28 cellular contexts compared by ENCODE assay signal in genomic region chr15:77371850-77372249, GRCh38. TPM values are rescaled to one million over a fixed set of nuclear protein-coding genes. Genes with fewer than 3 reads are reported as not detected.
A peak's percentile ranks its signal among the peaks of the same experiment; 100 is the strongest.
DNase-seq lines count a peak whose midpoint lies in the region; ATAC-seq, FAIRE-seq and TF ChIP-seq lines count a peak whose summit lies in the region.
"Had no signal": no experiment of that assay in that cellular context is flagged by ENCODE, and none has a peak within 500 bp of the region (broad histone marks: within the 10 kb centered on the region; RNA-seq: fewer than 3 reads in every experiment).

No MANE protein-coding gene starts in this region.

- DNase-seq in activated CD4-positive, alpha-beta T cell treated with anti-CD3 and anti-CD28 coated beads for 36 hours: no peak
- no peak for DNase-seq in activated CD4-positive, alpha-beta T cell treated with anti-CD3 and anti-CD28 coated beads for 48 hours
- DNase-seq in GM13977 (ENCODE audit: low spot score) (peak; percentile 32), GM12878 (ENCODE audit: low read depth, low spot score) (peak; percentile 4), mammary epithelial cell (no peak), breast epithelium (ENCODE audit: low spot score in 2 of 2) (no peak)
- no peak for DNase-seq in stimulated activated naive B cell treated with anti-CD40 and anti-IgM and Interleukin-4, amounts not matched to agents 10 μg/mL and 1 μg/mL and 100 μg/mL, for 72 hours
- DNase-seq: AML-193; Caco-2; CD4-positive, alpha-beta memory T cell; HCEC 1CT; IMR-90; KG1; MM.1S; NCI-H1092 treated with DMSO at 0.1 percent for 48 hours; NCI-H1436 treated with DMSO at 0.1 percent for 48 hours; NCI-H187 treated with DMSO at 0.1 percent for 48 hours; NCI-H2107; NCI-H446; NCI-H524 treated with DMSO at 0.1 percent for 48 hours; NCI-H774; PC-3; SK-N-SH; SW 1271 had no signal

- TF ChIP-seq EP300 in GM12878 (IDR thresholded peaks at IDR 0.05; ENCODE audit: borderline replicate concordance in 1 of 2, control insufficient read depth in 1 of 2, low read depth in 2 of 2, low read length in 2 of 2): no peak

- H3K4me1 Mint-ChIP-seq in activated CD4-positive, alpha-beta T cell treated with anti-CD3 and anti-CD28 coated beads for 36 hours: peaks cover 11% of the 10 kb centered on the region
- H3K4me1 Mint-ChIP-seq in stimulated activated naive B cell treated with anti-CD40 and anti-IgM and Interleukin-4, amounts not matched to agents 10 μg/mL and 1 μg/mL and 100 μg/mL, for 72 hours: peaks cover 16 to 49% of the 10 kb centered on the region in 2 donors
- H3K4me1 Mint-ChIP-seq: CD4-positive, alpha-beta memory T cell had no signal

- no peaks in the 10 kb centered on the region for H4K20me1 ChIP-seq in GM12878 (ENCODE audit: control insufficient read depth, insufficient read depth)
- H4K20me1 ChIP-seq in mammary epithelial cell (ENCODE audit: insufficient read depth, low read length): no peaks in the 10 kb centered on the region

- SMC1A ChIA-PET in GM12878 (lab: Charles Lee; ENCODE audit: uncharacterized antibody, unreplicated experiment): no interaction called here

- no peaks in the 10 kb centered on the region for H3K9me3 Mint-ChIP-seq in activated CD4-positive, alpha-beta T cell treated with anti-CD3 and anti-CD28 coated beads for 36 hours (ENCODE audit: low read depth)
- H3K9me3 Mint-ChIP-seq in stimulated activated naive B cell treated with anti-CD40 and anti-IgM and Interleukin-4, amounts not matched to agents 10 μg/mL and 1 μg/mL and 100 μg/mL, for 72 hours: peaks cover 5 to 8% of the 10 kb centered on the region in 2 donors
- H3K9me3 Mint-ChIP-seq: CD4-positive, alpha-beta memory T cell had no signal

- no peak for TF ChIP-seq RAD21 in GM12878 (IDR thresholded peaks at IDR 0.05; ENCODE audit: insufficient read depth, low read depth, low read length)

- no peak overlapping the region for H3K4me3 Mint-ChIP-seq in activated CD4-positive, alpha-beta T cell treated with anti-CD3 and anti-CD28 coated beads for 36 hours
- no peak overlapping the region for H3K4me3 Mint-ChIP-seq in stimulated activated naive B cell treated with anti-CD40 and anti-IgM and Interleukin-4, amounts not matched to agents 10 μg/mL and 1 μg/mL and 100 μg/mL, for 72 hours
- H3K4me3 Mint-ChIP-seq: CD4-positive, alpha-beta memory T cell had no signal

- CTCF ChIA-PET in activated CD4-positive, alpha-beta T cell treated with anti-CD3 and anti-CD28 coated beads for 36 hours (lab: Charles Lee): no interaction called here
- CTCF ChIA-PET in GM12878 (lab: Yijun Ruan, JAX) (interaction anchor here (1.7 kb wide), 1 partner anchor 125 kb away, joined by 3 read pairs; no protein-coding TSS in a partner anchor), mammary epithelial cell (lab: Charles Lee; ENCODE audit: low non-redundant PET) (no interaction called here)

- TF ChIP-seq POLR2A in GM12878 (IDR thresholded peaks at IDR 0.05; ENCODE audit: low read depth, low read length) (no peak), breast epithelium (IDR thresholded peaks at IDR 0.05) (no peak)

- H3K79me2 ChIP-seq in GM12878 (ENCODE audit: control insufficient read depth, insufficient read depth, low read length) (no peaks in the 10 kb centered on the region), mammary epithelial cell (ENCODE audit: insufficient read depth, low read length) (peaks cover 44% of the 10 kb centered on the region)

- H3K27me3 Mint-ChIP-seq in activated CD4-positive, alpha-beta T cell treated with anti-CD3 and anti-CD28 coated beads for 36 hours: no peaks in the 10 kb centered on the region
- no peaks in the 10 kb centered on the region for H3K27me3 Mint-ChIP-seq in stimulated activated naive B cell treated with anti-CD40 and anti-IgM and Interleukin-4, amounts not matched to agents 10 μg/mL and 1 μg/mL and 100 μg/mL, for 72 hours

- H3K4me1 ChIP-seq in GM12878 (ENCODE audit: control insufficient read depth, insufficient read depth, low read length) (no peaks in the 10 kb centered on the region), mammary epithelial cell (ENCODE audit: insufficient read depth, low read length) (no peaks in the 10 kb centered on the region), breast epithelium (no peaks in the 10 kb centered on the region)
- H3K4me1 ChIP-seq: BLaER1 treated with 17β-estradiol and CSF1 and Interleukin-3, amounts not matched to agents 10 nM and 100 nM; Caco-2 had no signal

- H3K4me2 ChIP-seq in GM12878 (ENCODE audit: control insufficient read depth, insufficient read depth) (no peak overlapping the region), mammary epithelial cell (ENCODE audit: insufficient read depth, low read depth, low read length) (no peak overlapping the region)
- H3K4me2 ChIP-seq: BLaER1 treated with 17β-estradiol and CSF1 and Interleukin-3, amounts not matched to agents 10 nM and 100 nM; SK-N-SH had no signal

- H3K27ac Mint-ChIP-seq in activated CD4-positive, alpha-beta T cell treated with anti-CD3 and anti-CD28 coated beads for 36 hours: no peak overlapping the region
- H3K27ac Mint-ChIP-seq in stimulated activated naive B cell treated with anti-CD40 and anti-IgM and Interleukin-4, amounts not matched to agents 10 μg/mL and 1 μg/mL and 100 μg/mL, for 72 hours: no peak overlapping the region
- H3K27ac Mint-ChIP-seq: CD4-positive, alpha-beta memory T cell had no signal

- no TSS peak for BruUV-seq in GM12878 (replicated peaks; lab: Mats Ljungman, UMichigan)
- BruUV-seq in mammary epithelial cell (replicated peaks; lab: Mats Ljungman, UMichigan): no TSS peak

- in situ Hi-C loops in GM13977 (cut with MboI; ENCODE audit: low pct_unique_long_range_greater_than_20kb, low sequenced_read_pairs, unreplicated experiment) (no loop called here), GM12878 (cut with MboI) (no loop called here), mammary epithelial cell (cut with MboI; ENCODE audit: low sequenced_read_pairs in 2 of 2) (no loop called here)

- H3K9ac ChIP-seq in GM12878 (ENCODE audit: control insufficient read depth, insufficient read depth, low read length) (no peak overlapping the region), mammary epithelial cell (ENCODE audit: insufficient read depth, low read length) (no peak overlapping the region)
- H3K9ac ChIP-seq: BLaER1 treated with 17β-estradiol and CSF1 and Interleukin-3, amounts not matched to agents 10 nM and 100 nM; SK-N-SH had no signal

- dilution Hi-C loops in mammary epithelial cell (cut with HindIII; ENCODE audit: low sequenced_read_pairs): no loop called here

- H3K4me3 ChIP-seq in GM12878 (no peak overlapping the region), mammary epithelial cell (replicated peaks in 1 of 3; ENCODE audit: insufficient read depth in 1 of 3, low read depth in 2 of 3, low read length in 3 of 3) (no peak overlapping the region), breast epithelium (no peak overlapping the region)
- H3K4me3 ChIP-seq: BLaER1 treated with 17β-estradiol and CSF1 and Interleukin-3, amounts not matched to agents 10 nM and 100 nM had no signal

- intact Hi-C loops in activated CD4-positive, alpha-beta T cell treated with anti-CD3 and anti-CD28 coated beads for 36 hours (cut with DNase I, micrococcal nuclease): no loop called here
- intact Hi-C loops in GM12878 (cut with micrococcal nuclease; ENCODE audit: unreplicated experiment) (no loop called here), mammary epithelial cell (cut with micrococcal nuclease) (no loop called here), breast epithelium (cut with DNase I; ENCODE audit: low total_unique reads) (no loop called here)

- H3K27ac ChIP-seq in GM12878 (ENCODE audit: control insufficient read depth, insufficient read depth) (no peak overlapping the region), mammary epithelial cell (ENCODE audit: insufficient read depth, low read depth, low read length) (no peak overlapping the region), breast epithelium (no peak overlapping the region)
- H3K27ac ChIP-seq: BLaER1 treated with 17β-estradiol and CSF1 and Interleukin-3, amounts not matched to agents 10 nM and 100 nM had no signal

- TF ChIP-seq CTCF in GM13977 (IDR thresholded peaks at IDR 0.05; ENCODE audit: extremely low read depth, insufficient read depth, missing control alignments): no peak
- TF ChIP-seq CTCF in GM12878 (IDR thresholded peaks at IDR 0.05 in 2 of 3, conservative IDR thresholded peaks at IDR 0.05 in 1 of 3; ENCODE audit: control insufficient read depth in 2 of 3, extremely low read depth in 1 of 3, insufficient read depth in 1 of 3, low read depth in 3 of 3, low read length in 3 of 3): no peak
- no peak for TF ChIP-seq CTCF in mammary epithelial cell (conservative IDR thresholded peaks at IDR 0.05 in 1 of 2, IDR thresholded peaks at IDR 0.05 in 1 of 2; ENCODE audit: extremely low read depth in 1 of 2, insufficient read depth in 1 of 2, low read depth in 1 of 2, low read length in 2 of 2)
- TF ChIP-seq CTCF in breast epithelium (IDR thresholded peaks at IDR 0.05): no peak

- POLR2A ChIA-PET in activated CD4-positive, alpha-beta T cell treated with anti-CD3 and anti-CD28 coated beads for 36 hours (lab: Charles Lee): no interaction called here
- POLR2A ChIA-PET in GM12878 (lab: Charles Lee): interaction anchor here (0.7 kb wide), 1 partner anchor 56 kb away, joined by 3 read pairs; no protein-coding TSS in a partner anchor

- H3K36me3 ChIP-seq in GM12878 (ENCODE audit: control insufficient read depth in 2 of 2, insufficient read depth in 2 of 2, low read length in 1 of 2) (no peaks in the 10 kb centered on the region), mammary epithelial cell (ENCODE audit: insufficient read depth, low read length) (no peaks in the 10 kb centered on the region), breast epithelium (no peaks in the 10 kb centered on the region)
- H3K36me3 ChIP-seq: BLaER1 treated with 17β-estradiol and CSF1 and Interleukin-3, amounts not matched to agents 10 nM and 100 nM had no signal

- FAIRE-seq in GM12878 (lab: Jason Lieb, UNC): no peak
- FAIRE-seq: G401.6, H1 had no signal

- H2AFZ ChIP-seq in GM12878 (ENCODE audit: control insufficient read depth, low read depth, low read length) (no peak overlapping the region), mammary epithelial cell (ENCODE audit: low read depth, low read length) (no peak overlapping the region)

- RAD21 ChIA-PET in GM12878 (lab: Charles Lee; ENCODE audit: unreplicated experiment): no interaction called here

- H3K9me3 ChIP-seq in GM12878 (replicated peaks; ENCODE audit: control insufficient read depth, insufficient read depth, low read length) (no peaks in the 10 kb centered on the region; the same call in 2 of the 3 replicates), mammary epithelial cell (replicated peaks; ENCODE audit: insufficient read depth, low read length) (no peaks in the 10 kb centered on the region), breast epithelium (no peaks in the 10 kb centered on the region)
- H3K9me3 ChIP-seq: BLaER1 treated with 17β-estradiol and CSF1 and Interleukin-3, amounts not matched to agents 10 nM and 100 nM; Caco-2; SK-N-SH had no signal

- no peaks in the 10 kb centered on the region for H3K27me3 ChIP-seq in GM12878 (replicated peaks in 1 of 2; ENCODE audit: control insufficient read depth in 2 of 2, insufficient read depth in 2 of 2, low read length in 1 of 2)
- no peaks in the 10 kb centered on the region for H3K27me3 ChIP-seq in mammary epithelial cell (ENCODE audit: insufficient read depth, low read length)
- H3K27me3 ChIP-seq in breast epithelium: no peaks in the 10 kb centered on the region
- H3K27me3 ChIP-seq: BLaER1 treated with 17β-estradiol and CSF1 and Interleukin-3, amounts not matched to agents 10 nM and 100 nM had no signal

- WGBS in GM12878 (ENCODE audit: insufficient coverage, insufficient replicate concordance, low lambda C conversion rate, missing lambda C conversion rate): 6% methylated on average over 4 of the region's 4 CpGs
- WGBS in mammary epithelial cell (ENCODE audit: low coverage, missing lambda C conversion rate): 100% methylated on average over 4 of the region's 4 CpGs

- no peaks in the 10 kb centered on the region for H3K36me3 Mint-ChIP-seq in activated CD4-positive, alpha-beta T cell treated with anti-CD3 and anti-CD28 coated beads for 36 hours (ENCODE audit: low read depth)
- H3K36me3 Mint-ChIP-seq in stimulated activated naive B cell treated with anti-CD40 and anti-IgM and Interleukin-4, amounts not matched to agents 10 μg/mL and 1 μg/mL and 100 μg/mL, for 72 hours: peaks cover 0 to 8% of the 10 kb centered on the region in 2 donors
- H3K36me3 Mint-ChIP-seq: CD4-positive, alpha-beta memory T cell had no signal

- peak; percentile 33 for ATAC-seq in activated CD4-positive, alpha-beta T cell treated with anti-CD3 and anti-CD28 coated beads for 36 hours
- ATAC-seq in GM12878 (peak; percentile 87), GM18511 (IDR thresholded peaks at IDR 0.05; ENCODE audit: unreplicated experiment) (no peak)
- ATAC-seq in stimulated activated naive B cell treated with anti-CD40 and anti-IgM and Interleukin-4, amounts not matched to agents 10 μg/mL and 1 μg/mL and 100 μg/mL, for 72 hours (replicated peaks): peak; percentile 84 to 93
- ATAC-seq: PC-3 had no signal

RNA-seq across cellular contexts. Expression of gene PEAK1, which starts 48.1 kb away (rescaled TPM):
- 10 to 100 TPM; 26.5 to 27.0 TPM for total RNA-seq in activated CD4-positive, alpha-beta T cell treated with anti-CD3 and anti-CD28 coated beads for 36 hours
- 139 and 140 TPM in 2 replicates for total RNA-seq in GM12878 (2013; cell fraction: nucleolus; rRNA removed)
- total RNA-seq in GM12878 (2014; rRNA removed): 13.6 TPM in 2 replicates
- 15.7 and 17.3 TPM in 2 replicates for total RNA-seq in GM12878 (2014; rRNA removed; fragmentation: Illumina TruSeq; extraction: Trizol)
- 23.1 and 24.2 TPM in 2 replicates for total RNA-seq in GM12878 (2021)
- polyA plus RNA-seq in GM12878 (2011; ENCODE audit: low read depth): 4.0 TPM
- polyA plus RNA-seq in GM12878 (2011; rRNA removed): 18.0 and 18.1 TPM in 2 replicates
- 12.7 and 15.1 TPM in 2 replicates for polyA plus RNA-seq in GM12878 (2011; cell fraction: cytosol; rRNA removed)
- 24.4 and 24.7 TPM in 2 replicates for polyA plus RNA-seq in GM12878 (2011; cell fraction: nucleus; rRNA removed)
- 5.5 and 5.9 TPM in 2 replicates for polyA plus RNA-seq in GM12878 (2012)
- 15.0 and 15.1 TPM in 2 replicates for polyA plus RNA-seq in GM12878 (2014; fragmentation: Illumina TruSeq; extraction: Trizol)
- 1 to 10 TPM in 1 of 2 experiments, under 1 TPM in 1; 0.62 to 1.1 TPM for polyA plus RNA-seq in GM12878 (2014; fragmentation: Nextera tagmentation; extraction: Ambion mirVana)
- 8.8 and 11.9 TPM in 2 replicates for polyA plus RNA-seq in GM12878 (2014; rRNA removed)
- polyA plus RNA-seq in GM12878 (2016; fragmentation: Nextera tagmentation; extraction: Ambion mirVana): 1 to 10 TPM; 3.2 to 3.9 TPM
- polyA minus RNA-seq in GM12878 (2011; rRNA and poly(A)+ RNA removed): 41.3 and 42.9 TPM in 2 replicates
- 16.3 and 20.1 TPM in 2 replicates for polyA minus RNA-seq in GM12878 (2011; cell fraction: cytosol; rRNA and poly(A)+ RNA removed)
- 25.4 and 47.7 TPM in 2 replicates for polyA minus RNA-seq in GM12878 (2011; cell fraction: nucleus; rRNA and poly(A)+ RNA removed)
- total RNA-seq in mammary epithelial cell: 10 to 100 TPM; 25.5 to 27.6 TPM
- 8.8 TPM for polyA plus RNA-seq in mammary epithelial cell
- 23.5 TPM for polyA minus RNA-seq in mammary epithelial cell
- 10 to 100 TPM; 48.5 to 99.5 (median 55.2) TPM for total RNA-seq in breast epithelium

RNA-seq across cellular contexts. Expression of gene HMG20A, which starts 48.8 kb away (rescaled TPM):
- 10 to 100 TPM; 45.9 to 59.1 TPM for total RNA-seq in activated CD4-positive, alpha-beta T cell treated with anti-CD3 and anti-CD28 coated beads for 36 hours
- total RNA-seq in GM12878 (2013; cell fraction: nucleolus; rRNA removed): 124 and 130 TPM in 2 replicates
- 34.8 and 41.7 TPM in 2 replicates for total RNA-seq in GM12878 (2014; rRNA removed)
- 48.1 and 48.8 TPM in 2 replicates for total RNA-seq in GM12878 (2014; rRNA removed; fragmentation: Illumina TruSeq; extraction: Trizol)
- 51.9 and 54.7 TPM in 2 replicates for total RNA-seq in GM12878 (2021)
- 22.3 TPM for polyA plus RNA-seq in GM12878 (2011; ENCODE audit: low read depth)
- polyA plus RNA-seq in GM12878 (2011; rRNA removed): 98.7 and 132 TPM in 2 replicates
- polyA plus RNA-seq in GM12878 (2011; cell fraction: cytosol; rRNA removed): 62.2 and 66.8 TPM in 2 replicates
- polyA plus RNA-seq in GM12878 (2011; cell fraction: nucleus; rRNA removed): 62.9 and 65.7 TPM in 2 replicates
- 26.8 and 38.3 TPM in 2 replicates for polyA plus RNA-seq in GM12878 (2012)
- 75.4 and 84.3 TPM in 2 replicates for polyA plus RNA-seq in GM12878 (2014; fragmentation: Illumina TruSeq; extraction: Trizol)
- 10 to 100 TPM; 30.0 to 30.7 TPM for polyA plus RNA-seq in GM12878 (2014; fragmentation: Nextera tagmentation; extraction: Ambion mirVana)
- polyA plus RNA-seq in GM12878 (2014; rRNA removed): 50.0 and 50.5 TPM in 2 replicates
- polyA plus RNA-seq in GM12878 (2016; fragmentation: Nextera tagmentation; extraction: Ambion mirVana): 10 to 100 TPM; 38.4 to 44.7 TPM
- 85.3 and 107 TPM in 2 replicates for polyA minus RNA-seq in GM12878 (2011; rRNA and poly(A)+ RNA removed)
- polyA minus RNA-seq in GM12878 (2011; cell fraction: cytosol; rRNA and poly(A)+ RNA removed): 31.0 and 33.1 TPM in 2 replicates
- 44.4 and 67.5 TPM in 2 replicates for polyA minus RNA-seq in GM12878 (2011; cell fraction: nucleus; rRNA and poly(A)+ RNA removed)
- total RNA-seq in mammary epithelial cell: 10 to 100 TPM; 35.0 to 39.4 TPM
- polyA plus RNA-seq in mammary epithelial cell: 22.5 TPM
- polyA minus RNA-seq in mammary epithelial cell: 93.0 TPM
- total RNA-seq in breast epithelium: 10 to 100 TPM; 35.8 to 48.2 (median 46.4) TPM

Comparison
In these comparisons a context has a peak if more than half of its experiments do, and no peak if none do; other contexts are left out.
1. DNase-seq: peak in GM13977 (single experiment) and GM12878 (single experiment); none in activated CD4-positive, alpha-beta T cell treated with anti-CD3 and anti-CD28 coated beads for 36 hours (single experiment), activated CD4-positive, alpha-beta T cell treated with anti-CD3 and anti-CD28 coated beads for 48 hours (single experiment), stimulated activated naive B cell treated with anti-CD40 and anti-IgM and Interleukin-4, amounts not matched to agents 10 μg/mL and 1 μg/mL and 100 μg/mL, for 72 hours (single experiment), mammary epithelial cell (single experiment) and breast epithelium (0 of 2).